Comparison of ENCODE assay signal across 26 cellular contexts in genomic region chr14:54138024-54138353, GRCh38.
"Had no signal": no experiment of that assay in that cellular context is flagged by ENCODE, and none has a peak within 500 bp of the region (broad histone marks: within the 10 kb centered on the region; RNA-seq: fewer than 3 reads in every experiment).

No MANE protein-coding gene starts in this region.

- DNase-seq: activated CD4-positive, alpha-beta T cell treated with anti-CD3 and anti-CD28 coated beads for 36 hours; activated CD4-positive, CD25-positive, alpha-beta regulatory T cell; activated CD8-positive, alpha-beta memory T cell treated with anti-CD3 and anti-CD28 coated beads, Interleukin-2, amount 10 ng/mL, durations not matched to agents 7 days and 5 days; activated CD8-positive, alpha-beta T cell treated with anti-CD3 and anti-CD28 coated beads, Interleukin-2, amount 10 ng/mL, durations not matched to agents 7 days and 5 days; activated naive CD4-positive, alpha-beta T cell treated with Interleukin-2 at 50 U/mL for 16 hours; activated T-cell treated with anti-CD3 and anti-CD28 coated beads, Interleukin-2, amount 50 U/mL, for 48 hours; adrenal gland; aorta; body of pancreas; cerebellar nuclear complex; foreskin melanocyte; left lung; lower lobe of right lung; naive thymus-derived CD8-positive, alpha-beta T cell; nucleus accumbens; psoas muscle; stimulated activated CD4-positive, alpha-beta T cell treated with anti-CD3 and anti-CD28 coated beads, Interleukin-15, amount 100 ng/mL, for 24 hours; stimulated activated CD4-positive, alpha-beta T cell treated with anti-CD3 and anti-CD28 coated beads, Interleukin-2, amount 100 ng/mL, for 24 hours; stimulated activated naive CD4-positive, alpha-beta T cell had no signal

- H3K36me3 Mint-ChIP-seq: activated CD8-positive, alpha-beta memory T cell treated with anti-CD3 and anti-CD28 coated beads, Interleukin-2, amount 10 ng/mL, durations not matched to agents 7 days and 5 days; activated naive CD8-positive, alpha-beta T cell; naive thymus-derived CD8-positive, alpha-beta T cell had no signal

- H3K9ac ChIP-seq: parathyroid adenoma had no signal

- H3K27me3 ChIP-seq: adrenal gland, body of pancreas, cardiac muscle cell, left lung, suprapubic skin, tibial nerve had no signal

- H3K27ac Mint-ChIP-seq: activated CD4-positive, alpha-beta T cell treated with anti-CD3 and anti-CD28 coated beads for 36 hours; activated CD8-positive, alpha-beta memory T cell treated with anti-CD3 and anti-CD28 coated beads, Interleukin-2, amount 10 ng/mL, durations not matched to agents 7 days and 5 days; activated CD8-positive, alpha-beta T cell treated with anti-CD3 and anti-CD28 coated beads, Interleukin-2, amount 10 ng/mL, durations not matched to agents 7 days and 5 days; activated naive CD8-positive, alpha-beta T cell; activated T-helper 2 cell treated with anti-CD3 and anti-CD28 coated beads, Interferon-gamma antibody, Interleukin-2, Interleukin-4, amounts not matched to agents 10 μg/mL and 5 μg/mL and 100 μg/mL, durations not matched to agents 14 hours and 24 hours and 36 hours; naive thymus-derived CD8-positive, alpha-beta T cell had no signal

- H3K79me2 ChIP-seq: parathyroid adenoma had no signal

- H3K4me1 Mint-ChIP-seq: activated CD4-positive, alpha-beta T cell treated with anti-CD3 and anti-CD28 coated beads for 36 hours; activated CD8-positive, alpha-beta memory T cell treated with anti-CD3 and anti-CD28 coated beads, Interleukin-2, amount 10 ng/mL, durations not matched to agents 7 days and 5 days; naive thymus-derived CD8-positive, alpha-beta T cell; neural crest cell had no signal

- H3K27ac ChIP-seq: adrenal gland, body of pancreas, cardiac muscle cell, left lung, lower lobe of right lung, parathyroid adenoma, psoas muscle, suprapubic skin, tibial nerve had no signal

- ATAC-seq: activated CD4-positive, alpha-beta T cell treated with anti-CD3 and anti-CD28 coated beads for 36 hours; activated CD8-positive, alpha-beta memory T cell treated with anti-CD3 and anti-CD28 coated beads, Interleukin-2, amount 10 ng/mL, durations not matched to agents 7 days and 5 days; activated CD8-positive, alpha-beta T cell treated with anti-CD3 and anti-CD28 coated beads, Interleukin-2, amount 10 ng/mL, durations not matched to agents 7 days and 5 days; body of pancreas; left lung; lower lobe of right lung; naive thymus-derived CD8-positive, alpha-beta T cell; psoas muscle had no signal

- H3K9me3 Mint-ChIP-seq: activated T-helper 2 cell treated with anti-CD3 and anti-CD28 coated beads, Interferon-gamma antibody, Interleukin-2, Interleukin-4, amounts not matched to agents 10 μg/mL and 5 μg/mL and 100 μg/mL, durations not matched to agents 14 hours and 24 hours and 36 hours; neural crest cell had no signal

- H2AFZ ChIP-seq: parathyroid adenoma had no signal

- H3K4me1 ChIP-seq: adrenal gland, body of pancreas, left lung, lower lobe of right lung, parathyroid adenoma, psoas muscle, suprapubic skin, tibial nerve had no signal

- H3K4me3 Mint-ChIP-seq: activated CD4-positive, alpha-beta T cell treated with anti-CD3 and anti-CD28 coated beads for 36 hours; activated CD8-positive, alpha-beta memory T cell treated with anti-CD3 and anti-CD28 coated beads, Interleukin-2, amount 10 ng/mL, durations not matched to agents 7 days and 5 days; activated CD8-positive, alpha-beta T cell treated with anti-CD3 and anti-CD28 coated beads, Interleukin-2, amount 10 ng/mL, durations not matched to agents 7 days and 5 days; activated naive CD8-positive, alpha-beta T cell; naive thymus-derived CD8-positive, alpha-beta T cell; neural crest cell had no signal

- H3K9me3 ChIP-seq: adrenal gland, body of pancreas, left lung, lower lobe of right lung, psoas muscle, suprapubic skin, tibial nerve had no signal

- H3K36me3 ChIP-seq: adrenal gland, cardiac muscle cell, left lung, lower lobe of right lung, suprapubic skin, tibial nerve had no signal

- H3K4me3 ChIP-seq: adrenal gland, body of pancreas, cardiac muscle cell, left lung, lower lobe of right lung, psoas muscle, suprapubic skin, tibial nerve had no signal
